10 cellular contexts compared by ENCODE assay signal in genomic region chr11:45209904-45210699, GRCh38.
DNase-seq lines count a peak whose midpoint lies in the region; ATAC-seq and TF ChIP-seq lines count a peak whose summit lies in the region.
"Had no signal": no experiment of that assay in that cellular context is flagged by ENCODE, and none has a peak within 500 bp of the region (broad histone marks: within the 10 kb centered on the region; RNA-seq: fewer than 3 reads in every experiment).

No MANE protein-coding gene starts in this region.

- H3K36me3 Mint-ChIP-seq in activated CD8-positive, alpha-beta T cell treated with anti-CD3 and anti-CD28 coated beads, Interleukin-2, amount 10 ng/mL, durations not matched to agents 7 days and 5 days (ENCODE audit: low read depth): no peaks in the 10 kb centered on the region
- no peaks in the 10 kb centered on the region for H3K36me3 Mint-ChIP-seq in activated CD8-positive, alpha-beta T cell treated with anti-CD3 and anti-CD28 coated beads for 36 hours (ENCODE audit: low read depth)
- H3K36me3 Mint-ChIP-seq in activated CD4-positive, alpha-beta T cell treated with anti-CD3 and anti-CD28 coated beads, Interleukin-2, amount 10 ng/mL, durations not matched to agents 7 days and 5 days (ENCODE audit: low read depth): no peaks in the 10 kb centered on the region
- H3K36me3 Mint-ChIP-seq in activated CD4-positive, alpha-beta memory T cell treated with anti-CD3 and anti-CD28 coated beads, Interleukin-2, amount 10 ng/mL, durations not matched to agents 7 days and 5 days (ENCODE audit: low read depth): no peaks in the 10 kb centered on the region

- peak overlapping the region in 2 of 4 donors; percentile 19 to 47 for H3K4me3 ChIP-seq in esophagus squamous epithelium
- H3K4me3 ChIP-seq in vagina: peak overlapping the region; percentile 16 to 29

- H3K36me3 ChIP-seq in esophagus squamous epithelium (peaks cover 0 to 88% (median 3%) of the 10 kb centered on the region in 3 donors), vagina (peaks cover 0 to 15% of the 10 kb centered on the region in 2 donors)

- no peaks in the 10 kb centered on the region for H3K27me3 ChIP-seq in esophagus squamous epithelium
- H3K27me3 ChIP-seq in vagina: no peaks in the 10 kb centered on the region

- no peak for TF ChIP-seq CTCF in activated CD8-positive, alpha-beta T cell treated with anti-CD3 and anti-CD28 coated beads for 36 hours (IDR thresholded peaks at IDR 0.05)
- no peak for TF ChIP-seq CTCF in esophagus squamous epithelium (IDR thresholded peaks at IDR 0.05)
- peak in 1 of 3 experiments; percentile 5 for TF ChIP-seq CTCF in vagina (IDR thresholded peaks at IDR 0.05)

- peaks cover 8% of the 10 kb centered on the region for H3K4me1 Mint-ChIP-seq in activated CD8-positive, alpha-beta T cell treated with anti-CD3 and anti-CD28 coated beads, Interleukin-2, amount 10 ng/mL, durations not matched to agents 7 days and 5 days (ENCODE audit: low read depth)
- peaks cover under 1% of the 10 kb centered on the region for H3K4me1 Mint-ChIP-seq in activated CD8-positive, alpha-beta T cell treated with anti-CD3 and anti-CD28 coated beads for 36 hours (ENCODE audit: low read depth)
- H3K4me1 Mint-ChIP-seq in activated CD4-positive, alpha-beta T cell treated with anti-CD3 and anti-CD28 coated beads, Interleukin-2, amount 10 ng/mL, durations not matched to agents 7 days and 5 days: peaks cover 4% of the 10 kb centered on the region
- H3K4me1 Mint-ChIP-seq in activated CD4-positive, alpha-beta memory T cell treated with anti-CD3 and anti-CD28 coated beads, Interleukin-2, amount 10 ng/mL, durations not matched to agents 7 days and 5 days: peaks cover 3% of the 10 kb centered on the region

- no peak overlapping the region for H3K4me3 Mint-ChIP-seq in activated CD8-positive, alpha-beta T cell treated with anti-CD3 and anti-CD28 coated beads, Interleukin-2, amount 10 ng/mL, durations not matched to agents 7 days and 5 days
- H3K4me3 Mint-ChIP-seq in activated CD8-positive, alpha-beta T cell treated with anti-CD3 and anti-CD28 coated beads for 36 hours: no peak overlapping the region
- H3K4me3 Mint-ChIP-seq in activated CD4-positive, alpha-beta T cell treated with anti-CD3 and anti-CD28 coated beads, Interleukin-2, amount 10 ng/mL, durations not matched to agents 7 days and 5 days: no peak overlapping the region
- no peak overlapping the region for H3K4me3 Mint-ChIP-seq in activated CD4-positive, alpha-beta memory T cell treated with anti-CD3 and anti-CD28 coated beads, Interleukin-2, amount 10 ng/mL, durations not matched to agents 7 days and 5 days
- H3K4me3 Mint-ChIP-seq: activated CD4-positive, alpha-beta T cell treated with anti-CD3 and anti-CD28 coated beads for 36 hours had no signal

- H3K27ac ChIP-seq in esophagus squamous epithelium: peak overlapping the region; percentile 67 to 90 (median 82)
- peak overlapping the region; percentile 83 for H3K27ac ChIP-seq in vagina
- H3K27ac ChIP-seq: C4-2B had no signal

- ATAC-seq in activated CD8-positive, alpha-beta T cell treated with anti-CD3 and anti-CD28 coated beads, Interleukin-2, amount 10 ng/mL, durations not matched to agents 7 days and 5 days: no peak
- no peak for ATAC-seq in activated CD8-positive, alpha-beta T cell treated with anti-CD3 and anti-CD28 coated beads for 36 hours
- ATAC-seq in HG03469 (IDR thresholded peaks at IDR 0.05; ENCODE audit: unreplicated experiment): no peak
- ATAC-seq: activated CD4-positive, alpha-beta T cell treated with anti-CD3 and anti-CD28 coated beads for 36 hours had no signal

- CTCF ChIA-PET in activated CD8-positive, alpha-beta T cell treated with anti-CD3 and anti-CD28 coated beads, Interleukin-2, amount 10 ng/mL, durations not matched to agents 7 days and 5 days (lab: Charles Lee): no interaction called here
- CTCF ChIA-PET in activated CD8-positive, alpha-beta T cell treated with anti-CD3 and anti-CD28 coated beads for 36 hours (lab: Charles Lee): no interaction called here
- CTCF ChIA-PET in activated CD4-positive, alpha-beta T cell treated with anti-CD3 and anti-CD28 coated beads, Interleukin-2, amount 10 ng/mL, durations not matched to agents 7 days and 5 days (lab: Charles Lee): no interaction called here
- CTCF ChIA-PET in activated CD4-positive, alpha-beta memory T cell treated with anti-CD3 and anti-CD28 coated beads, Interleukin-2, amount 10 ng/mL, durations not matched to agents 7 days and 5 days (lab: Charles Lee): no interaction called here

- no peaks in the 10 kb centered on the region for H3K9me3 ChIP-seq in esophagus squamous epithelium
- H3K9me3 ChIP-seq in vagina: no peaks in the 10 kb centered on the region

- H3K4me1 ChIP-seq in esophagus squamous epithelium: peaks cover 5 to 35% (median 19%) of the 10 kb centered on the region in 3 donors
- H3K4me1 ChIP-seq in vagina: peaks cover 27% of the 10 kb centered on the region

- peak overlapping the region; percentile 43 for H3K27ac Mint-ChIP-seq in activated CD8-positive, alpha-beta T cell treated with anti-CD3 and anti-CD28 coated beads, Interleukin-2, amount 10 ng/mL, durations not matched to agents 7 days and 5 days
- H3K27ac Mint-ChIP-seq in activated CD8-positive, alpha-beta T cell treated with anti-CD3 and anti-CD28 coated beads for 36 hours: no peak overlapping the region
- H3K27ac Mint-ChIP-seq in activated CD4-positive, alpha-beta T cell treated with anti-CD3 and anti-CD28 coated beads, Interleukin-2, amount 10 ng/mL, durations not matched to agents 7 days and 5 days: no peak overlapping the region
- H3K27ac Mint-ChIP-seq in activated CD4-positive, alpha-beta memory T cell treated with anti-CD3 and anti-CD28 coated beads, Interleukin-2, amount 10 ng/mL, durations not matched to agents 7 days and 5 days: no peak overlapping the region
- H3K27ac Mint-ChIP-seq: activated CD4-positive, alpha-beta T cell treated with anti-CD3 and anti-CD28 coated beads for 36 hours had no signal

- POLR2A ChIA-PET in activated CD8-positive, alpha-beta T cell treated with anti-CD3 and anti-CD28 coated beads, Interleukin-2, amount 10 ng/mL, durations not matched to agents 7 days and 5 days (lab: Charles Lee): no interaction called here
- POLR2A ChIA-PET in activated CD8-positive, alpha-beta T cell treated with anti-CD3 and anti-CD28 coated beads for 36 hours (lab: Charles Lee): no interaction called here
- POLR2A ChIA-PET in activated CD4-positive, alpha-beta T cell treated with anti-CD3 and anti-CD28 coated beads, Interleukin-2, amount 10 ng/mL, durations not matched to agents 7 days and 5 days (lab: Charles Lee): no interaction called here
- POLR2A ChIA-PET in activated CD4-positive, alpha-beta memory T cell treated with anti-CD3 and anti-CD28 coated beads, Interleukin-2, amount 10 ng/mL, durations not matched to agents 7 days and 5 days (lab: Charles Lee): no interaction called here

- DNase-seq in activated CD8-positive, alpha-beta T cell treated with anti-CD3 and anti-CD28 coated beads, Interleukin-2, amount 10 ng/mL, durations not matched to agents 7 days and 5 days: no peak
- no peak for DNase-seq in activated CD8-positive, alpha-beta T cell treated with anti-CD3 and anti-CD28 coated beads for 36 hours
- DNase-seq in esophagus squamous epithelium (lab: John Stamatoyannopoulos, UW) (no peak), mucosa of gallbladder (ENCODE audit: low spot score) (peak; percentile 76), vagina (ENCODE audit: extremely low spot score in 2 of 2) (peak in 1 of 2 donors; percentile 97)
- no peak for DNase-seq in activated CD4-positive, alpha-beta T cell treated with anti-CD3 and anti-CD28 coated beads, Interleukin-2, amount 10 ng/mL, durations not matched to agents 7 days and 5 days
- no peak for DNase-seq in activated CD4-positive, alpha-beta memory T cell treated with anti-CD3 and anti-CD28 coated beads, Interleukin-2, amount 10 ng/mL, durations not matched to agents 7 days and 5 days
- DNase-seq: activated CD4-positive, alpha-beta T cell treated with anti-CD3 and anti-CD28 coated beads for 36 hours had no signal

- H3K27me3 Mint-ChIP-seq in activated CD8-positive, alpha-beta T cell treated with anti-CD3 and anti-CD28 coated beads, Interleukin-2, amount 10 ng/mL, durations not matched to agents 7 days and 5 days (ENCODE audit: low read depth): no peaks in the 10 kb centered on the region
- no peaks in the 10 kb centered on the region for H3K27me3 Mint-ChIP-seq in activated CD8-positive, alpha-beta T cell treated with anti-CD3 and anti-CD28 coated beads for 36 hours
- no peaks in the 10 kb centered on the region for H3K27me3 Mint-ChIP-seq in activated CD4-positive, alpha-beta T cell treated with anti-CD3 and anti-CD28 coated beads, Interleukin-2, amount 10 ng/mL, durations not matched to agents 7 days and 5 days
- no peaks in the 10 kb centered on the region for H3K27me3 Mint-ChIP-seq in activated CD4-positive, alpha-beta memory T cell treated with anti-CD3 and anti-CD28 coated beads, Interleukin-2, amount 10 ng/mL, durations not matched to agents 7 days and 5 days
- H3K27me3 Mint-ChIP-seq: activated CD4-positive, alpha-beta T cell treated with anti-CD3 and anti-CD28 coated beads for 36 hours had no signal

- intact Hi-C loops in activated CD8-positive, alpha-beta T cell treated with anti-CD3 and anti-CD28 coated beads for 36 hours (cut with micrococcal nuclease): no loop called here
- intact Hi-C loops in esophagus squamous epithelium (cut with DNase I): no loop called here
- intact Hi-C loops in vagina (cut with DNase I): loop anchor here (5.0 kb wide), 1 partner anchor 63 kb away; the partner anchor contains the start of gene PRDM11

- no peaks in the 10 kb centered on the region for H3K9me3 Mint-ChIP-seq in activated CD8-positive, alpha-beta T cell treated with anti-CD3 and anti-CD28 coated beads, Interleukin-2, amount 10 ng/mL, durations not matched to agents 7 days and 5 days (ENCODE audit: insufficient read depth)
- H3K9me3 Mint-ChIP-seq in activated CD8-positive, alpha-beta T cell treated with anti-CD3 and anti-CD28 coated beads for 36 hours: no peaks in the 10 kb centered on the region
- H3K9me3 Mint-ChIP-seq in activated CD4-positive, alpha-beta T cell treated with anti-CD3 and anti-CD28 coated beads, Interleukin-2, amount 10 ng/mL, durations not matched to agents 7 days and 5 days: no peaks in the 10 kb centered on the region
- H3K9me3 Mint-ChIP-seq in activated CD4-positive, alpha-beta memory T cell treated with anti-CD3 and anti-CD28 coated beads, Interleukin-2, amount 10 ng/mL, durations not matched to agents 7 days and 5 days: no peaks in the 10 kb centered on the region

- TF ChIP-seq POLR2A in esophagus squamous epithelium (IDR thresholded peaks at IDR 0.05): no peak
- no peak for TF ChIP-seq POLR2A in vagina (IDR thresholded peaks at IDR 0.05)

- WGBS in esophagus squamous epithelium, 2 donors: 42 to 68% methylated on average over 20 to 22 of the region's 29 CpGs
